25 cellular contexts compared by ENCODE assay signal in the genomic region with DNA sequence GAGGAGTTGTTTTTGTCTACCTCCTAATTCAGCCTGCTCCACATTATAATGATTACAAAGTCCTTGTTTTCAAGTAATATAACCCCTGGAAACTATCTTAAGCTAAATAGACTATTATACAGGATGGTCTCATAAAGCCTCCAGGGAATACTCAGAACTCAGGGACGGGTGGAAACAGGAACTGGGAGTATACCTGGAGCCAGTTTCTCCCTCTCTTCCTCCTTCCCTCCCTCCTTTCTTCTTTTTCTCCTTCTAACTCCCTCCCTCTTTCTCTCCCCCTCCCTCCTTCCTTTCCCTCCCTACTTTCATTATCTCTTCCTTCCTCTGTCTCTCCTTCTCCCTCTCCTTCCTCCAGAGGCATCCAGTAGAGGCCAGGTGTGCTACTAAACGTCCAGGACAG.
DNase-seq lines count a peak whose midpoint lies in the region; ATAC-seq and TF ChIP-seq lines count a peak whose summit lies in the region.
"Had no signal": no experiment of that assay in that cellular context is flagged by ENCODE, and none has a peak within 500 bp of the region (broad histone marks: within the 10 kb centered on the region; RNA-seq: fewer than 3 reads in every experiment).

No MANE protein-coding gene starts in this region.

- no peak for TF ChIP-seq CTCF in Caco-2 (IDR thresholded peaks at IDR 0.05; ENCODE audit: insufficient read depth in 1 of 2, low read depth in 1 of 2, low read length in 1 of 2, severe bottlenecking in 1 of 2, unreplicated experiment in 1 of 2)
- no peak for TF ChIP-seq CTCF in Peyer's patch (IDR thresholded peaks at IDR 0.05)
- TF ChIP-seq CTCF in hepatocyte (IDR thresholded peaks at IDR 0.05; ENCODE audit: poor library complexity): no peak
- TF ChIP-seq CTCF in smooth muscle cell (IDR thresholded peaks at IDR 0.05; ENCODE audit: borderline replicate concordance, insufficient read depth, poor library complexity, severe bottlenecking): no peak

- H3K27me3 ChIP-seq in Caco-2 (replicated peaks; ENCODE audit: control insufficient read depth, insufficient read depth, low read length) (no peaks in the 10 kb centered on the region), Peyer's patch (no peaks in the 10 kb centered on the region), hepatocyte (no peaks in the 10 kb centered on the region), smooth muscle cell (ENCODE audit: low read depth) (no peaks in the 10 kb centered on the region)
- H3K27me3 ChIP-seq: heart left ventricle, pancreas, SJSA1 had no signal

- H3K27me3 Mint-ChIP-seq in Caco-2 (ENCODE audit: insufficient read depth, unreplicated experiment): no peaks in the 10 kb centered on the region
- H3K27me3 Mint-ChIP-seq: natural killer cell treated with Interleukin-12 subunit alpha and Interleukin-12 subunit beta and Interleukin-15 and Interleukin-18, amount 100 ng/mL, for 72 hours; stimulated activated naive CD8-positive, alpha-beta T cell treated with anti-CD3 and anti-CD28 coated beads, Interleukin-15, Interleukin-2, amounts not matched to agents 100 ng/mL and 50 ng/mL, for 24 hours had no signal

- H4K20me1 ChIP-seq in hepatocyte (ENCODE audit: insufficient read depth, poor library complexity, severe bottlenecking) (no peaks in the 10 kb centered on the region), smooth muscle cell (ENCODE audit: low read depth) (no peaks in the 10 kb centered on the region)

- peak overlapping the region; percentile 42 for H3K9ac ChIP-seq in smooth muscle cell (ENCODE audit: low read depth)

- intact Hi-C loops in Caco-2 (cut with micrococcal nuclease; ENCODE audit: unreplicated experiment): loop anchor here (5.0 kb wide), 1 partner anchor 75 kb away; a partner anchor contains a TSS

- DNase-seq in Caco-2 (no peak), Peyer's patch (no peak), hepatocyte (ENCODE audit: low spot score) (no peak), smooth muscle cell (lab: John Stamatoyannopoulos, UW; ENCODE audit: unreplicated experiment) (no peak), GOT3 (lab: John Stamatoyannopoulos, UW) (no peak)
- no peak for DNase-seq in activated CD4-positive, CD25-positive, alpha-beta regulatory T cell (lab: John Stamatoyannopoulos, UW)
- DNase-seq: ACHN; activated CD4-positive, alpha-beta T cell treated with anti-CD3 and anti-CD28 coated beads for 48 hours; activated naive CD4-positive, alpha-beta T cell treated with Interleukin-2 at 50 U/mL for 16 hours; activated T-cell treated with anti-CD3 and anti-CD28 coated beads, Interleukin-2, amount 50 U/mL, for 4 hours; amniotic stem cell; central memory CD4-positive, alpha-beta T cell; DMS79; erythroblast; heart left ventricle; Karpas-422; MV-4-11; NCI-H1694; NCI-H526 treated with DMSO at 0.1 percent for 48 hours; pancreas had no signal

- H2AFZ ChIP-seq in hepatocyte (no peak overlapping the region), smooth muscle cell (ENCODE audit: low read depth) (peak overlapping the region; percentile 62)

- H3K4me1 ChIP-seq in Caco-2 (peaks cover 29% of the 10 kb centered on the region), Peyer's patch (peaks cover 0 to 33% (median 0%) of the 10 kb centered on the region in 4 donors), hepatocyte (ENCODE audit: insufficient read depth) (peaks cover 36% of the 10 kb centered on the region), smooth muscle cell (ENCODE audit: low read depth) (peaks cover 20% of the 10 kb centered on the region)

- no peak overlapping the region for H3K4me3 Mint-ChIP-seq in Caco-2 (ENCODE audit: unreplicated experiment)
- H3K4me3 Mint-ChIP-seq: activated T-cell treated with anti-CD3 and anti-CD28 coated beads, Interleukin-2, amount 50 U/mL, for 4 hours; natural killer cell treated with Interleukin-12 subunit alpha and Interleukin-12 subunit beta and Interleukin-15 and Interleukin-18, amount 100 ng/mL, for 72 hours; stimulated activated naive CD8-positive, alpha-beta T cell treated with anti-CD3 and anti-CD28 coated beads, Interleukin-15, Interleukin-2, amounts not matched to agents 100 ng/mL and 50 ng/mL, for 24 hours had no signal

- ATAC-seq in HG03095 (IDR thresholded peaks at IDR 0.05; ENCODE audit: unreplicated experiment) (no peak), HG03457 (IDR thresholded peaks at IDR 0.05; ENCODE audit: unreplicated experiment) (no peak)
- ATAC-seq: activated T-cell treated with anti-CD3 and anti-CD28 coated beads, Interleukin-2, amount 50 U/mL, for 4 hours; natural killer cell treated with Interleukin-12 subunit alpha and Interleukin-12 subunit beta and Interleukin-15 and Interleukin-18, amount 100 ng/mL, for 72 hours had no signal

- H3K9me3 ChIP-seq in Caco-2 (no peaks in the 10 kb centered on the region), Peyer's patch (no peaks in the 10 kb centered on the region), hepatocyte (ENCODE audit: low read depth) (no peaks in the 10 kb centered on the region), smooth muscle cell (replicated peaks; ENCODE audit: low read depth) (no peaks in the 10 kb centered on the region)
- H3K9me3 ChIP-seq: heart left ventricle, pancreas, SJSA1 had no signal

- H3K9me3 Mint-ChIP-seq in Caco-2 (ENCODE audit: unreplicated experiment): no peaks in the 10 kb centered on the region
- H3K9me3 Mint-ChIP-seq: activated T-cell treated with anti-CD3 and anti-CD28 coated beads, Interleukin-2, amount 50 U/mL, for 4 hours; natural killer cell treated with Interleukin-12 subunit alpha and Interleukin-12 subunit beta and Interleukin-15 and Interleukin-18, amount 100 ng/mL, for 72 hours; stimulated activated naive CD8-positive, alpha-beta T cell treated with anti-CD3 and anti-CD28 coated beads, Interleukin-15, Interleukin-2, amounts not matched to agents 100 ng/mL and 50 ng/mL, for 24 hours had no signal

- peaks cover 29% of the 10 kb centered on the region for H3K4me1 Mint-ChIP-seq in Caco-2 (ENCODE audit: low read depth, unreplicated experiment)

- H3K4me2 ChIP-seq in hepatocyte (no peak overlapping the region), smooth muscle cell (peak overlapping the region; percentile 62)

- POLR2A ChIA-PET in Caco-2 (lab: Charles Lee): no interaction called here

- BruUV-seq in Caco-2 (replicated peaks; lab: Mats Ljungman, UMichigan): no TSS peak

- H3K79me2 ChIP-seq in hepatocyte: no peaks in the 10 kb centered on the region
- peaks cover 2% of the 10 kb centered on the region for H3K79me2 ChIP-seq in smooth muscle cell (ENCODE audit: low read depth)

- H3K36me3 ChIP-seq in Caco-2 (ENCODE audit: control insufficient read depth, insufficient read depth, low read length) (no peaks in the 10 kb centered on the region; the same call in 1 of the 2 replicates), Peyer's patch (no peaks in the 10 kb centered on the region), hepatocyte (replicated peaks; ENCODE audit: insufficient read depth, low read depth) (no peaks in the 10 kb centered on the region), smooth muscle cell (ENCODE audit: low read depth) (no peaks in the 10 kb centered on the region)
- H3K36me3 ChIP-seq: heart left ventricle, pancreas, SJSA1 had no signal

- peaks cover 5% of the 10 kb centered on the region for H3F3A ChIP-seq in smooth muscle cell (ENCODE audit: low read depth)

- TF ChIP-seq POLR2A in Peyer's patch (IDR thresholded peaks at IDR 0.05): no peak

- CTCF ChIA-PET in Caco-2 (lab: Charles Lee): no interaction called here

- H3K9me2 ChIP-seq in hepatocyte (replicated peaks; ENCODE audit: insufficient read depth): no peaks in the 10 kb centered on the region

- H3K4me3 ChIP-seq in Caco-2 (ENCODE audit: low read depth, low read length) (no peak overlapping the region), Peyer's patch (peak overlapping the region in 1 of 4 donors; percentile 5), hepatocyte (no peak overlapping the region), smooth muscle cell (no peak overlapping the region)
- H3K4me3 ChIP-seq: heart left ventricle, pancreas, SJSA1 had no signal

- peak overlapping the region; percentile 8 for H3K27ac Mint-ChIP-seq in Caco-2 (ENCODE audit: unreplicated experiment)
- H3K27ac Mint-ChIP-seq: stimulated activated naive CD8-positive, alpha-beta T cell treated with anti-CD3 and anti-CD28 coated beads, Interleukin-15, Interleukin-2, amounts not matched to agents 100 ng/mL and 50 ng/mL, for 24 hours had no signal

- H3K27ac ChIP-seq in Peyer's patch (peak overlapping the region in 3 of 4 donors; percentile 7 to 67 (median 50)), hepatocyte (peak overlapping the region; percentile 64), smooth muscle cell (ENCODE audit: low read depth) (peak overlapping the region; percentile 95)
- H3K27ac ChIP-seq: pancreas had no signal

- 30% methylated on average over 2 of the region's 2 CpGs for WGBS in hepatocyte (ENCODE audit: low lambda C conversion rate, missing lambda C conversion rate)
- 61% methylated on average over 2 of the region's 2 CpGs for WGBS in smooth muscle cell (ENCODE audit: low lambda C conversion rate)

- H3K36me3 Mint-ChIP-seq in Caco-2 (ENCODE audit: insufficient read depth, unreplicated experiment): peaks cover 6% of the 10 kb centered on the region
- H3K36me3 Mint-ChIP-seq: natural killer cell treated with Interleukin-12 subunit alpha and Interleukin-12 subunit beta and Interleukin-15 and Interleukin-18, amount 100 ng/mL, for 72 hours had no signal
